In genomic region chr1:3900150-3900968, GRCh38 we compare ENCODE assay signal across 8 cellular contexts. TPM values are rescaled to one million over a fixed set of nuclear protein-coding genes. Genes with fewer than 3 reads are reported as not detected.
DNase-seq lines count a peak whose midpoint lies in the region; ATAC-seq and TF ChIP-seq lines count a peak whose summit lies in the region.

Gene C1orf174 (minus strand): TSS chr1:3900272. CDS start chr1:3900186, 86 bp downstream.

- H3K79me2 ChIP-seq in OCI-LY3 (ENCODE audit: low read length): peaks cover 46% of the 10 kb centered on the region

- H3K36me3 Mint-ChIP-seq in endothelial cell (ENCODE audit: low read depth, unreplicated experiment) (no peaks in the 10 kb centered on the region), mesothelial cell of epicardium (peaks cover 20% of the 10 kb centered on the region)

- DNase-seq in COR-L47 (lab: John Stamatoyannopoulos, UW): peak; percentile 98
- DNase-seq in HUDEP-2 (lab: John Stamatoyannopoulos, UW; ENCODE audit: unreplicated experiment in 76 of 76): peak; percentile 35 to 99 (median 94)
- peak; percentile 91 for DNase-seq in activated CD8-positive, alpha-beta memory T cell treated with anti-CD3 and anti-CD28 coated beads, Interleukin-2, amount 50 U/mL, for 48 hours
- peak; percentile 89 for DNase-seq in endothelial cell (ENCODE audit: low spot score)
- peak; percentile 91 to 93 for DNase-seq in mesothelial cell of epicardium (ENCODE audit: low spot score in 2 of 2, unreplicated experiment in 2 of 2)
- peak; percentile 82 to 85 for DNase-seq in stimulated activated CD8-positive, alpha-beta memory T cell treated with anti-CD3 and anti-CD28 coated beads, Interleukin-15, amount 100 ng/mL, for 48 hours (ENCODE audit: low read depth in 2 of 2)

- peak within 1 kb of the TSS; percentile 92 for H3K27ac ChIP-seq in OCI-LY3 (ENCODE audit: low read length)

- H3K27ac Mint-ChIP-seq in endothelial cell (ENCODE audit: unreplicated experiment) (peak within 1 kb of the TSS; percentile 97), mesothelial cell of epicardium (peak within 1 kb of the TSS; percentile 93)

- no peaks in the 10 kb centered on the region for H3K27me3 ChIP-seq in OCI-LY3 (ENCODE audit: low read depth, low read length)

- H3K9ac ChIP-seq in OCI-LY3 (ENCODE audit: low read length): peak within 1 kb of the TSS; percentile 98

- H3K4me3 Mint-ChIP-seq in endothelial cell (ENCODE audit: unreplicated experiment): peak within 1 kb of the TSS; percentile 95
- peak within 1 kb of the TSS; percentile 90 for H3K4me3 Mint-ChIP-seq in mesothelial cell of epicardium

- ATAC-seq in GM21381 (IDR thresholded peaks at IDR 0.05; ENCODE audit: unreplicated experiment): peak; percentile 67

- H3K4me1 ChIP-seq in OCI-LY3 (ENCODE audit: low read length): peaks cover 9% of the 10 kb centered on the region

- H3K4me1 Mint-ChIP-seq in endothelial cell (ENCODE audit: unreplicated experiment) (peaks cover 15% of the 10 kb centered on the region), mesothelial cell of epicardium (peaks cover 7% of the 10 kb centered on the region)

- TF ChIP-seq CTCF in OCI-LY3 (IDR thresholded peaks at IDR 0.05; ENCODE audit: low read depth, low read length) (no peak), endothelial cell (IDR thresholded peaks at IDR 0.05; ENCODE audit: unreplicated experiment) (no peak), mesothelial cell of epicardium (IDR thresholded peaks at IDR 0.05; ENCODE audit: unreplicated experiment) (no peak)

- peak within 1 kb of the TSS; percentile 73 for H2AFZ ChIP-seq in OCI-LY3 (ENCODE audit: low read depth, low read length)

- H3K27me3 Mint-ChIP-seq in endothelial cell (ENCODE audit: unreplicated experiment) (peaks cover 8% of the 10 kb centered on the region), mesothelial cell of epicardium (ENCODE audit: low read depth) (no peaks in the 10 kb centered on the region)

- peak within 1 kb of the TSS; percentile 98 for H3K4me2 ChIP-seq in OCI-LY3 (ENCODE audit: low read length)

- H3K4me3 ChIP-seq in OCI-LY3 (ENCODE audit: low read length): peak within 1 kb of the TSS; percentile 93

- H3K9me3 ChIP-seq in OCI-LY3 (ENCODE audit: insufficient read depth, low read length): no peaks in the 10 kb centered on the region

- peaks cover 9% of the 10 kb centered on the region; the same call in 1 of the 2 replicates for H4K20me1 ChIP-seq in OCI-LY3 (ENCODE audit: insufficient read depth, low read length)

- H3K9me3 Mint-ChIP-seq in endothelial cell (ENCODE audit: unreplicated experiment) (no peaks in the 10 kb centered on the region), mesothelial cell of epicardium (peaks cover 16% of the 10 kb centered on the region)

- peaks cover 17% of the 10 kb centered on the region for H3K36me3 ChIP-seq in OCI-LY3 (replicated peaks; ENCODE audit: low read depth, low read length)

RNA-seq across cellular contexts. Expression of gene C1orf174, which starts in this region (rescaled TPM):
- 25.6 TPM for total RNA-seq in endothelial cell (ENCODE audit: unreplicated experiment)
- 25.8 to 27.0 TPM (median 26.6 TPM) in 3 replicates for total RNA-seq in mesothelial cell of epicardium

Comparison
In these comparisons a context has a peak if more than half of its experiments do, and no peak if none do; other contexts are left out.
1. Peak in every context shown above with its lines: DNase-seq, ATAC-seq, H3K4me3 ChIP-seq and H3K27ac ChIP-seq.